28 cellular contexts compared by ENCODE assay signal in the genomic region with DNA sequence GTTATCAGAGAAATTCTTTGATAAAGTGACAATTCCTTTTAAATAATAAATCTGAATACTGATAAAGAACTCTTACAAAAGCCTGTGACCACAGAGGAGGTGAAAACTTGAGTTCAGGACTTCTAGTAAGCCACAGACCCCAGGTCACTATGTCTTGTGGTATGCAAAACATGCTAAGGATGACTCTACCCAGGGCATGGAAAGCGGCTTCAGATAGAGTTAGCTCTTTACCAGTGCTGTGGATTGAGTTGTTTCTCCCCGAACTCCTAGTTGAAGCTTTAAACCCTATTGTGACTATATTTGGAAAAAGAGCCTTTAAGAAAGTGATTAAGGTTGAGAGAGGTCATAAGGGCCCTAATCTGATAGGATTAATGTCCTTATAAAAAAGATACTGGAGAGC. TPM values are rescaled to one million over a fixed set of nuclear protein-coding genes. Genes with fewer than 3 reads are reported as not detected.
"Had no signal": no experiment of that assay in that cellular context is flagged by ENCODE, and none has a peak within 500 bp of the region (broad histone marks: within the 10 kb centered on the region; RNA-seq: fewer than 3 reads in every experiment).

No MANE protein-coding gene starts in this region.

- H3K27me3 ChIP-seq: adrenal gland, body of pancreas, esophagus muscularis mucosa, foreskin keratinocyte, right atrium auricular region, uterus had no signal

- ATAC-seq: body of pancreas; foreskin keratinocyte; heart left ventricle; lower lobe of right lung; natural killer cell treated with Interleukin-12 subunit alpha and Interleukin-12 subunit beta and Interleukin-15 and Interleukin-18, amount 100 ng/mL, for 72 hours; stimulated activated naive CD8-positive, alpha-beta T cell treated with anti-CD3 and anti-CD28 coated beads, Interleukin-15, amount 100 ng/mL, for 72 hours had no signal

- H3K27ac ChIP-seq: adrenal gland, body of pancreas, esophagus muscularis mucosa, foreskin keratinocyte, heart left ventricle, lower lobe of right lung, right atrium auricular region, uterus, WERI-Rb-1 had no signal

- H3K36me3 ChIP-seq: adrenal gland, esophagus muscularis mucosa, heart left ventricle, lower lobe of right lung, right atrium auricular region, uterus, WERI-Rb-1 had no signal

- DNase-seq: activated CD4-positive, alpha-beta memory T cell treated with anti-CD3 and anti-CD28 coated beads for 36 hours; activated CD4-positive, alpha-beta T cell treated with anti-CD3 and anti-CD28 coated beads, Interleukin-2, amount 10 ng/mL, durations not matched to agents 24 days and 14 days; activated CD4-positive, CD25-positive, alpha-beta regulatory T cell treated with anti-CD3 and anti-CD28 coated beads, Interleukin-2, amount 50 U/mL, for 72 hours; activated CD8-positive, alpha-beta memory T cell treated with anti-CD3 and anti-CD28 coated beads, Interleukin-2, amount 50 U/mL, for 4 hours; activated effector memory CD4-positive, alpha-beta T cell treated with anti-CD3 and anti-CD28 coated beads, Interleukin-2, amount 50 U/mL, for 16 hours; activated naive CD4-positive, alpha-beta T cell treated with anti-CD3 and anti-CD28 coated beads for 36 hours; activated naive CD8-positive, alpha-beta T cell treated with anti-CD3 and anti-CD28 coated beads for 36 hours; activated T-cell treated with anti-CD3 and anti-CD28 coated beads, Interleukin-2, amount 50 U/mL, for 1 hour; adrenal gland; aorta; body of pancreas; effector CD4-positive, alpha-beta T cell; foreskin keratinocyte; heart left ventricle; kidney glomerular epithelial cell; lower lobe of right lung; mesenchymal stem cell; stimulated activated CD4-positive, alpha-beta T cell treated with anti-CD3 and anti-CD28 coated beads, Interleukin-4, amount 100 ng/mL, for 1 hour; stimulated activated naive CD8-positive, alpha-beta T cell treated with anti-CD3 and anti-CD28 coated beads, Interleukin-15, amount 100 ng/mL, for 72 hours; substantia nigra; T1000; uterus; WERI-Rb-1 had no signal

- H3K4me3 ChIP-seq: adrenal gland, body of pancreas, esophagus muscularis mucosa, heart left ventricle, lower lobe of right lung, right atrium auricular region, uterus had no signal

- H3K9me3 ChIP-seq: adrenal gland, body of pancreas, esophagus muscularis mucosa, heart left ventricle, lower lobe of right lung, right atrium auricular region, uterus had no signal

- H3K4me1 ChIP-seq: adrenal gland, body of pancreas, foreskin keratinocyte, lower lobe of right lung, right atrium auricular region, uterus had no signal

- FAIRE-seq: colon had no signal

RNA-seq across cellular contexts. Expression of gene HLX, which starts 42.3 kb away (rescaled TPM):
- total RNA-seq: activated CD8-positive, alpha-beta memory T cell treated with anti-CD3 and anti-CD28 coated beads for 36 hours; activated naive CD8-positive, alpha-beta T cell treated with anti-CD3 and anti-CD28 coated beads for 36 hours; foreskin keratinocyte had no signal
- polyA plus RNA-seq: foreskin keratinocyte had no signal
